25 cellular contexts compared by ENCODE assay signal in the genomic region with DNA sequence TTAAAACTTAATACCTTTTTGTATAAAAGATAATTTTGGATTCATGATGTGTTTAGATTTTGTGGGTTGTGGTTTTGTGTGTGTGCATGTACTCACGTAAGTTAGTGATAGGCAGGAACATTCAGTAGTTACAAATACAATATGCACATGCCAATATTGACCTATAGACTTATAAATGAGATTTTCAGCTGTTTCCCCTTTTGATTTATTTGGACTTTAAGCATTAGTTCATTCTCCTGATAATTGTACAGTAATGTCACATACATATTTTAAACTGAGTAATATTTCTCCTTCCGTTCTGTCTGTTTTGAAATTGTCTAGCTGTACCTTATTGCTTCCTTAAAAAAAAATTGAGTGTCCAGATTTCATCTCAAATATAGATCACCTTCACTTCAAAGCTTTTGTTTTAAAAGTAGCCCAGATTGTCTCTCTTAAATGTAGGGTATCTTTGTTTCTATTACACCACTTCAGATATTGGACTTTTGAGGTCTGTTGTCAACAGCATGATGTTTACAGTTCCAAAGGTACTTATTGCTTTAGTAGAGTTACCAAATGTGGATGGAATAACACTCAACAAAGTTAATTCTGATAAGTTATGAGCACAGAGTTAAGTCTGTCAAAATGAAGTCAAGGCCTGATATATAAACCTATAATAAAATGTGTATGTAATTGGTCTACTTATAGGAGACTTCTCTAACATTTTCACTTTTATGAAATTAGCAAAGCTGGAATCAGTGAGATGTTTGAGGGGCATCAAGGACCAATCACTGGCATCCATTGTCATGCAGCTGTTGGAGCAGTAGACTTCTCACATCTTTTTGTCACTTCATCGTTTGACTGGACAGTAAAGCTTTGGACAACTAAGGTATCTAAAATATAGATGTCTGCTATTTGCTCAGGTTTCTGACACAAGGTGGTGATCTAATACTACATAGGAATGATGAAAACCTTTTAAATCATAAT.
"Had no signal": no experiment of that assay in that cellular context is flagged by ENCODE, and none has a peak within 500 bp of the region (broad histone marks: within the 10 kb centered on the region; RNA-seq: fewer than 3 reads in every experiment).

No MANE protein-coding gene starts in this region.

- H3K27me3 ChIP-seq: gastroesophageal sphincter, neutrophil, ovary, vagina had no signal

- H3K9me3 ChIP-seq: gastroesophageal sphincter, lower lobe of right lung, neutrophil, ovary, vagina had no signal

- DNase-seq: activated B cell treated with CpG ODN at 0.5 μM for 24 hours; activated CD8-positive, alpha-beta memory T cell treated with anti-CD3 and anti-CD28 coated beads, Interleukin-2, amount 10 ng/mL, durations not matched to agents 7 days and 5 days; activated CD8-positive, alpha-beta T cell treated with anti-CD3 and anti-CD28 coated beads, Interleukin-2, amount 10 ng/mL, durations not matched to agents 7 days and 5 days; activated gamma-delta T cell; activated naive CD4-positive, alpha-beta T cell treated with anti-CD3 and anti-CD28 coated beads, Interleukin-2, amount 10 ng/mL, durations not matched to agents 7 days and 5 days; amygdala; cortex of kidney; effector memory CD8-positive, alpha-beta T cell; erythroblast; hippocampal formation; immature natural killer cell; lower lobe of right lung; mesendoderm; ovary; small intestine; stimulated activated CD4-positive, alpha-beta T cell treated with anti-CD3 and anti-CD28 coated beads, Interleukin-4, amount 100 ng/mL, for 24 hours; stimulated activated naive CD8-positive, alpha-beta T cell treated with anti-CD3 and anti-CD28 coated beads, Interleukin-15, amount 100 ng/mL, for 72 hours; substantia nigra; T1000 had no signal

- H3K4me3 ChIP-seq: gastroesophageal sphincter, lower lobe of right lung, ovary, vagina had no signal

- H3K36me3 ChIP-seq: ovary had no signal

- FAIRE-seq: small intestine had no signal

- H3K27ac ChIP-seq: gastroesophageal sphincter, lower lobe of right lung, neutrophil, ovary, vagina had no signal

- H3K4me1 ChIP-seq: gastroesophageal sphincter, lower lobe of right lung, vagina had no signal

- ATAC-seq: activated CD8-positive, alpha-beta memory T cell treated with anti-CD3 and anti-CD28 coated beads, Interleukin-2, amount 10 ng/mL, durations not matched to agents 7 days and 5 days; activated CD8-positive, alpha-beta T cell treated with anti-CD3 and anti-CD28 coated beads, Interleukin-2, amount 10 ng/mL, durations not matched to agents 7 days and 5 days; effector memory CD8-positive, alpha-beta T cell; gastroesophageal sphincter; natural killer cell treated with Interleukin-12 subunit alpha and Interleukin-12 subunit beta and Interleukin-15 and Interleukin-18, amount 100 ng/mL, for 72 hours; sciatic nerve; stimulated activated effector memory CD8-positive, alpha-beta T cell treated with anti-CD3 and anti-CD28 coated beads, Interleukin-12 subunit alpha, Interleukin-12 subunit beta, amount 100 ng/mL, for 72 hours; stimulated activated naive CD8-positive, alpha-beta T cell treated with anti-CD3 and anti-CD28 coated beads, Interleukin-15, amount 100 ng/mL, for 72 hours had no signal
